9 cellular contexts compared by ENCODE assay signal in genomic region chr19:43465468-43466120, GRCh38. TPM values are rescaled to one million over a fixed set of nuclear protein-coding genes. Genes with fewer than 3 reads are reported as not detected.
DNase-seq lines count a peak whose midpoint lies in the region; ATAC-seq and TF ChIP-seq lines count a peak whose summit lies in the region.
"Had no signal": no experiment of that assay in that cellular context is flagged by ENCODE, and none has a peak within 500 bp of the region (broad histone marks: within the 10 kb centered on the region; RNA-seq: fewer than 3 reads in every experiment).

TSS of gene LYPD3 (minus strand) at chr19:43465608. CDS start at chr19:43465571, 37 bp downstream.

- peak; percentile 82 for DNase-seq in GM23338 (ENCODE audit: low spot score)
- no peak for DNase-seq in glutamatergic neuron
- DNase-seq in globus pallidus (ENCODE audit: low spot score): no peak
- DNase-seq in stimulated activated naive CD4-positive, alpha-beta T cell (lab: John Stamatoyannopoulos, UW): no peak
- DNase-seq: NCI-H1436 had no signal

- H3K4me1 Mint-ChIP-seq in GM23338: peaks cover 8% of the 10 kb centered on the region
- H3K4me1 Mint-ChIP-seq in glutamatergic neuron (ENCODE audit: low read depth, unreplicated experiment): no peaks in the 10 kb centered on the region

- H3K27ac Mint-ChIP-seq in GM23338: no peak within 1 kb of the TSS
- no peak within 1 kb of the TSS for H3K27ac Mint-ChIP-seq in glutamatergic neuron (ENCODE audit: unreplicated experiment)

- no peak within 1 kb of the TSS for H3K9ac ChIP-seq in skeletal muscle satellite cell (ENCODE audit: low read depth, low read length)

- no peak within 1 kb of the TSS; the same call in 1 of the 2 replicates for H3K27ac ChIP-seq in GM23338 (ENCODE audit: low read depth)
- H3K27ac ChIP-seq in VCaP: peak within 1 kb of the TSS; percentile 78

- ATAC-seq in GM23338 (peak; percentile 25), HG02623 (IDR thresholded peaks at IDR 0.05; ENCODE audit: unreplicated experiment) (no peak), GM18867 (IDR thresholded peaks at IDR 0.05; ENCODE audit: unreplicated experiment) (no peak)

- TF ChIP-seq CTCF in GM23338 (conservative IDR thresholded peaks at IDR 0.05; ENCODE audit: low read depth in 2 of 2) (no peak), VCaP (conservative IDR thresholded peaks at IDR 0.05) (no peak), glutamatergic neuron (IDR thresholded peaks at IDR 0.05; ENCODE audit: partially characterized antibody, unreplicated experiment) (no peak)

- H3K4me3 Mint-ChIP-seq in GM23338: peak within 1 kb of the TSS; percentile 94
- peak within 1 kb of the TSS; percentile 98 for H3K4me3 Mint-ChIP-seq in glutamatergic neuron (ENCODE audit: unreplicated experiment)

- H2AFZ ChIP-seq in GM23338: peak within 1 kb of the TSS; percentile 98

- no peaks in the 10 kb centered on the region for H3K79me2 ChIP-seq in GM23338 (replicated peaks; ENCODE audit: insufficient read depth)

- peaks cover 14% of the 10 kb centered on the region for H3F3A ChIP-seq in GM23338 (replicated peaks; ENCODE audit: low read depth)

- no peaks in the 10 kb centered on the region for H4K20me1 ChIP-seq in GM23338 (replicated peaks; ENCODE audit: insufficient read depth)

- H3K27me3 Mint-ChIP-seq in GM23338 (ENCODE audit: insufficient read depth, low read depth, poor library complexity) (peaks cover 20% of the 10 kb centered on the region), glutamatergic neuron (ENCODE audit: unreplicated experiment) (peaks cover 10% of the 10 kb centered on the region)

- H3K9me3 ChIP-seq in skeletal muscle satellite cell (replicated peaks; ENCODE audit: low read length): no peaks in the 10 kb centered on the region

- H3K9me3 Mint-ChIP-seq in GM23338 (no peaks in the 10 kb centered on the region), glutamatergic neuron (ENCODE audit: unreplicated experiment) (peaks cover 2% of the 10 kb centered on the region)

- H3K4me3 ChIP-seq in GM23338 (peak within 1 kb of the TSS; percentile 89), skeletal muscle satellite cell (ENCODE audit: low read length) (peak within 1 kb of the TSS; percentile 93)

- H3K36me3 ChIP-seq in GM23338 (ENCODE audit: insufficient read depth) (no peaks in the 10 kb centered on the region), skeletal muscle satellite cell (ENCODE audit: insufficient read depth, low read length) (no peaks in the 10 kb centered on the region)

- H3K4me2 ChIP-seq in GM23338: peak within 1 kb of the TSS; percentile 75
- H3K4me2 ChIP-seq in skeletal muscle satellite cell (ENCODE audit: low read length): peak within 1 kb of the TSS; percentile 91

- peaks cover 26% of the 10 kb centered on the region for H3K27me3 ChIP-seq in GM23338 (ENCODE audit: insufficient read depth)
- H3K27me3 ChIP-seq in skeletal muscle satellite cell (ENCODE audit: control insufficient read depth, insufficient read depth, low read length): peaks cover 15% of the 10 kb centered on the region

- H3K36me3 Mint-ChIP-seq in GM23338 (ENCODE audit: low read depth): no peaks in the 10 kb centered on the region
- no peaks in the 10 kb centered on the region for H3K36me3 Mint-ChIP-seq in glutamatergic neuron (ENCODE audit: unreplicated experiment)

- H3K9me2 ChIP-seq in GM23338 (ENCODE audit: insufficient read depth): no peaks in the 10 kb centered on the region

- H3K4me1 ChIP-seq in GM23338 (ENCODE audit: insufficient read depth) (peaks cover 13% of the 10 kb centered on the region), skeletal muscle satellite cell (ENCODE audit: control insufficient read depth, insufficient read depth, low read length) (peaks cover 18% of the 10 kb centered on the region)

TF ChIP-seq in GM23338, 12 proteins besides CTCF, POLR2A, EP300 and RAD21 (continues in another document):
- no peak for TF ChIP-seq EZH2 (IDR thresholded peaks at IDR 0.05; ENCODE audit: low read depth, unreplicated experiment)
- peak; percentile 50; the same call in 1 of the 2 replicates for TF ChIP-seq CREB1 (CRISPR knock-in tag; IDR thresholded peaks at IDR 0.05; ENCODE audit: low read depth)
- no peak for TF ChIP-seq ZNF331 (CRISPR knock-in tag; IDR thresholded peaks at IDR 0.05; ENCODE audit: low read depth)
- no peak for TF ChIP-seq JUNB (IDR thresholded peaks at IDR 0.05; ENCODE audit: unreplicated experiment)
- no peak for TF ChIP-seq POLR2AphosphoS5 (IDR thresholded peaks at IDR 0.05; ENCODE audit: low read depth)
- no peak for TF ChIP-seq ZNF462 (CRISPR knock-in tag; IDR thresholded peaks at IDR 0.05)

RNA-seq across cellular contexts. Expression of gene LYPD3, which starts in this region (rescaled TPM):
- 3.0 and 3.3 TPM in 2 replicates for total RNA-seq in GM23338 (2014; rRNA removed; shearing (Covaris generic))
- polyA plus RNA-seq in GM23338 (2016; fragmentation: Nextera tagmentation; extraction: Ambion mirVana): 4.1 and 4.6 TPM in 2 replicates
- total RNA-seq in glutamatergic neuron (ENCODE audit: unreplicated experiment): 0.56 TPM
- not detected in 2 replicates for total RNA-seq in skeletal muscle satellite cell (2012; rRNA removed)
